Comparison of ENCODE assay signal across 1 cellular context in genomic region chr5:127265473-127265872, GRCh38. TPM values are rescaled to one million over a fixed set of nuclear protein-coding genes. Genes with fewer than 3 reads are reported as not detected.
"Had no signal": no experiment of that assay in that cellular context is flagged by ENCODE, and none has a peak within 500 bp of the region (broad histone marks: within the 10 kb centered on the region; RNA-seq: fewer than 3 reads in every experiment).

No MANE protein-coding gene starts in this region.

RNA-seq across cellular contexts. Expression of gene MEGF10, which starts 25.1 kb away (rescaled TPM):
- total RNA-seq: foreskin keratinocyte had no signal
